In genomic region chr12:9448648-9449047, GRCh38 we compare ENCODE assay signal across 8 cellular contexts.
DNase-seq lines count a peak whose midpoint lies in the region; ATAC-seq and TF ChIP-seq lines count a peak whose summit lies in the region.
"Not testable (repeated sequence)": the region's sequence is repeated elsewhere in the genome, so short reads cannot be mapped to it uniquely, and the experiment has no call there.

No MANE protein-coding gene starts in this region.

- not testable (repeated sequence) for H3K4me1 ChIP-seq in ES-I3 (ENCODE audit: insufficient read depth, low read length); right lobe of liver; psoas muscle

- peaks cover 19 to 26% (median 25%) of the 10 kb centered on the region in 3 donors for H3K4me1 Mint-ChIP-seq in T-cell

- CTCF ChIA-PET in T-cell (lab: Charles Lee): interaction anchor here in 1 of 2 donors (1.4 kb wide), 1 partner anchor 117 kb away, joined by 3 read pairs; no protein-coding TSS in a partner anchor

- H3K27ac ChIP-seq in 22Rv1: peak overlapping the region; percentile 74
- not testable (repeated sequence) for H3K27ac ChIP-seq in right lobe of liver, psoas muscle

- H3K9me3 Mint-ChIP-seq in T-cell: not testable (repeated sequence)

- H3K27me3 ChIP-seq in right lobe of liver; psoas muscle (ENCODE audit: insufficient read depth in 3 of 3, low read length in 2 of 3): not testable (repeated sequence)

- peak overlapping the region; percentile 87 to 93 for H3K27ac Mint-ChIP-seq in T-cell

- DNase-seq in NB4 (ENCODE audit: low read depth): peak; percentile 2
- not testable (repeated sequence) for DNase-seq in T-cell; astrocyte of the spinal cord (ENCODE audit: low read depth, low spot score); fibroblast of mammary gland (ENCODE audit: low read depth); right lobe of liver; psoas muscle

- intact Hi-C loops in right lobe of liver (cut with DNase I); psoas muscle (cut with DNase I): not testable (repeated sequence)

- H3K36me3 ChIP-seq in ES-I3 (ENCODE audit: insufficient read depth, low read length); right lobe of liver; psoas muscle (ENCODE audit: insufficient read depth in 1 of 2, low read depth in 1 of 2): not testable (repeated sequence)

- TF ChIP-seq CTCF in 22Rv1 (IDR thresholded peaks at IDR 0.05); NB4 (IDR thresholded peaks at IDR 0.05; ENCODE audit: low read depth, low read length); astrocyte of the spinal cord (IDR thresholded peaks at IDR 0.05; ENCODE audit: low read depth, low read length); fibroblast of mammary gland (conservative IDR thresholded peaks at IDR 0.05; ENCODE audit: control insufficient read depth, insufficient read depth, low read depth, low read length); right lobe of liver (IDR thresholded peaks at IDR 0.05); psoas muscle (IDR thresholded peaks at IDR 0.05): not testable (repeated sequence)

- not testable (repeated sequence) for ATAC-seq in T-cell (replicated peaks in 1 of 4)
- ATAC-seq in right lobe of liver: peak in 1 of 4 donors; percentile 5
- ATAC-seq in psoas muscle: peak in 1 of 4 donors; percentile 9

- not testable (repeated sequence) for H3K36me3 Mint-ChIP-seq in T-cell

- WGBS in right lobe of liver (ENCODE audit: insufficient coverage, low coverage, low lambda C conversion rate, missing lambda C conversion rate): 33% methylated on average over 6 of the region's 10 CpGs
- 30 to 58% (median 40%) methylated on average over 6 to 8 of the region's 10 CpGs for WGBS in psoas muscle, 3 donors

- not testable (repeated sequence) for TF ChIP-seq POLR2A in NB4 (IDR thresholded peaks at IDR 0.05; ENCODE audit: extremely low read depth, insufficient read length); right lobe of liver (IDR thresholded peaks at IDR 0.05)

- H3K9me3 ChIP-seq in ES-I3 (ENCODE audit: control insufficient read depth, insufficient read depth, low read length); right lobe of liver; psoas muscle: not testable (repeated sequence)

- not testable (repeated sequence) for H3K27me3 Mint-ChIP-seq in T-cell

- H3K4me3 Mint-ChIP-seq in T-cell: peak overlapping the region; percentile 98

- peak overlapping the region; percentile 82; the same call in 1 of the 2 replicates for H3K9ac ChIP-seq in ES-I3 (ENCODE audit: low read depth, low read length)

- POLR2A ChIA-PET in T-cell (lab: Charles Lee): not testable (repeated sequence)

- in situ Hi-C loops in astrocyte of the spinal cord (cut with HindIII; ENCODE audit: low sequenced_read_pairs): not testable (repeated sequence)

- peak overlapping the region; percentile 68 for H3K4me3 ChIP-seq in NB4 (ENCODE audit: low read depth, low read length)
- H3K4me3 ChIP-seq in astrocyte of the spinal cord (ENCODE audit: low read depth, low read length): peak overlapping the region; percentile 60
- H3K4me3 ChIP-seq in fibroblast of mammary gland (ENCODE audit: control insufficient read depth, low read depth, low read length): peak overlapping the region; percentile 68
- H3K4me3 ChIP-seq in right lobe of liver: peak overlapping the region; percentile 43 to 59 (median 51)
- peak overlapping the region; percentile 71 for H3K4me3 ChIP-seq in psoas muscle
